In the genomic region with DNA sequence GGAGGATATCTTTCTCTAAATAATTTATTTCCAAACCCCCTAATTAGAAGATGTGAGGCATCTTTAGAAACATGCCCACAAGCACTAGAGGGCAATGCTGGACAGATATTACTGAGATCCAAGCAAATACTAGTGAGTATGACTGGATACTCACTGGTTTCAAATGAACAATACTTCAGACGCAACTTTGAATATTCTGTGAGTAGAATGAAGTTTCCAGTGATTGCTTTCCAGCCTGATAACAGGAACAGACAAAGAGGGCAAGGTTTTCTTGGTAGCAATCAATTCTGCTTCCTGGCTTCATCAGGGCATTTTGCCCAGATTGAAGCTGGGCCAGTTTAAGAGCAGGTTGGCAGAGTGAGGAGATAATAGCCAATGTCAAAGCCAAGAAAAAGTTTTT, we compare ENCODE assay signal across 9 cellular contexts.
DNase-seq lines count a peak whose midpoint lies in the region; ATAC-seq, FAIRE-seq and TF ChIP-seq lines count a peak whose summit lies in the region.
"Had no signal": no experiment of that assay in that cellular context is flagged by ENCODE, and none has a peak within 500 bp of the region (broad histone marks: within the 10 kb centered on the region; RNA-seq: fewer than 3 reads in every experiment).

No MANE protein-coding gene starts in this region.

- no peaks in the 10 kb centered on the region for H3K23me2 ChIP-seq in H1 (ENCODE audit: low read depth, low read length)

- H3K27ac ChIP-seq in H1 (ENCODE audit: low read depth, low read length): no peak overlapping the region
- no peak overlapping the region for H3K27ac ChIP-seq in osteoblast (ENCODE audit: low read depth, low read length)

- H2AFZ ChIP-seq in H1 (ENCODE audit: low read length) (no peak overlapping the region), osteoblast (ENCODE audit: low read length) (no peak overlapping the region)

- FAIRE-seq in H1 (lab: Jason Lieb, UNC): no peak

- H2BK15ac ChIP-seq in H1 (ENCODE audit: low read length): no peak overlapping the region

- CTCF ChIA-PET in H1 (lab: Charles Lee; ENCODE audit: partially characterized antibody): interaction anchor here (1.7 kb wide), 1 partner anchor 196 kb away, joined by 3 read pairs; no protein-coding TSS in a partner anchor

- H4K5ac ChIP-seq in H1 (ENCODE audit: insufficient read length, low read depth, low read length): no peak overlapping the region

- no peak overlapping the region for H3K9ac ChIP-seq in H1 (replicated peaks in 1 of 4; ENCODE audit: extremely low read depth in 1 of 4, low read depth in 3 of 4, low read length in 3 of 4)

- H3K79me1 ChIP-seq in H1 (ENCODE audit: low read depth, low read length): no peaks in the 10 kb centered on the region

- H3K4me1 ChIP-seq in H1 (replicated peaks in 1 of 4; ENCODE audit: control insufficient read depth in 3 of 4, insufficient read depth in 4 of 4, low read length in 3 of 4) (peaks cover 0 to 6% (median 0%) of the 10 kb centered on the region in 4 experiments; a peak in 2 of 7 replicates), osteoblast (ENCODE audit: insufficient read depth, low read length) (no peaks in the 10 kb centered on the region)

- no peak for TF ChIP-seq POLR2A in H1 (IDR thresholded peaks at IDR 0.05; ENCODE audit: control extremely low read depth in 1 of 2, low read depth in 2 of 2, low read length in 2 of 2)

- H4K8ac ChIP-seq in H1 (ENCODE audit: extremely low read depth, insufficient read depth, low read length): no peak overlapping the region

- peak; percentile 42 for DNase-seq in DMS53 (lab: John Stamatoyannopoulos, UW)
- peak; percentile 12 for DNase-seq in NCI-H1092 (lab: John Stamatoyannopoulos, UW)
- no peak for DNase-seq in H1 (ENCODE audit: low read depth in 1 of 2, low spot score in 2 of 2)
- DNase-seq in osteoblast (ENCODE audit: insufficient read length, low spot score, missing footprints): no peak
- DNase-seq in OCI-M2 (lab: John Stamatoyannopoulos, UW; ENCODE audit: unreplicated experiment): no peak
- DNase-seq in GM19238 (ENCODE audit: insufficient read length, low spot score): no peak
- DNase-seq: KBM-7, occipital lobe had no signal

- H2AK5ac ChIP-seq in H1 (ENCODE audit: low read depth, low read length): no peak overlapping the region

- 76% methylated on average over 1 of the region's 1 CpG; no CpG with 5 or more reads in 1 of the 2 experiments for WGBS in H1 (ENCODE audit: extremely low coverage in 1 of 2, insufficient coverage in 1 of 2, insufficient read length in 1 of 2, insufficient replicate concordance in 2 of 2, low coverage in 1 of 2, low lambda C conversion rate in 2 of 2, missing lambda C conversion rate in 1 of 2), 2 experiments

- no peak for ATAC-seq in HG02610 (IDR thresholded peaks at IDR 0.05; ENCODE audit: unreplicated experiment)

- no peak overlapping the region for H2BK12ac ChIP-seq in H1 (ENCODE audit: low read depth, low read length)

- H3K18ac ChIP-seq in H1 (ENCODE audit: extremely low read depth, low read length): no peak overlapping the region

- peak in 1 of 3 experiments; percentile 21; a peak in 1 of 4 replicates for TF ChIP-seq CTCF in H1 (IDR thresholded peaks at IDR 0.05; ENCODE audit: control extremely low read depth in 1 of 3, insufficient read depth in 1 of 3, low read depth in 1 of 3, low read length in 3 of 3)
- TF ChIP-seq CTCF in osteoblast (IDR thresholded peaks at IDR 0.05; ENCODE audit: extremely low read depth, low read depth, low read length): peak; percentile 19

- no peaks in the 10 kb centered on the region for H3K36me3 ChIP-seq in H1 (ENCODE audit: control insufficient read depth in 2 of 4, insufficient read depth in 4 of 4, low read length in 3 of 4)
- no peaks in the 10 kb centered on the region for H3K36me3 ChIP-seq in osteoblast (ENCODE audit: insufficient read depth, low read length)

- H3K14ac ChIP-seq in H1 (ENCODE audit: insufficient read length): no peak overlapping the region

- H3K27me3 ChIP-seq in H1 (replicated peaks in 1 of 4; ENCODE audit: control insufficient read depth in 3 of 4, extremely low read depth in 1 of 4, insufficient read depth in 3 of 4, low read length in 3 of 4) (no peaks in the 10 kb centered on the region), osteoblast (ENCODE audit: insufficient read depth, low read length) (no peaks in the 10 kb centered on the region)

- H3K4me2 ChIP-seq in H1 (ENCODE audit: insufficient read depth in 1 of 2, low read depth in 2 of 2, low read length in 2 of 2) (no peak overlapping the region), osteoblast (ENCODE audit: insufficient read depth, low read length) (no peak overlapping the region)

- no peak overlapping the region for H3K56ac ChIP-seq in H1 (replicated peaks; ENCODE audit: insufficient read length, low read depth, low read length)

- POLR2A ChIA-PET in H1 (lab: Charles Lee; ENCODE audit: partially characterized antibody): interaction anchor here (1.1 kb wide), 1 partner anchor 27 kb away, joined by 3 read pairs; no protein-coding TSS in a partner anchor

- no peak for TF ChIP-seq EP300 in H1 (IDR thresholded peaks at IDR 0.05; ENCODE audit: borderline replicate concordance in 1 of 2, low read depth in 2 of 2, low read length in 2 of 2)

- H2BK20ac ChIP-seq in H1 (ENCODE audit: low read length): no peak overlapping the region

- no peak overlapping the region for H3K4ac ChIP-seq in H1 (replicated peaks; ENCODE audit: insufficient read length, low read depth, low read length)

- H4K20me1 ChIP-seq in H1 (replicated peaks in 1 of 2; ENCODE audit: control insufficient read depth in 1 of 2, insufficient read depth in 2 of 2, low read length in 2 of 2) (no peaks in the 10 kb centered on the region), osteoblast (ENCODE audit: insufficient read depth, low read length) (no peaks in the 10 kb centered on the region)

- H3K4me3 ChIP-seq in H1 (ENCODE audit: extremely low read depth in 1 of 4, insufficient read depth in 2 of 4, low read depth in 3 of 4, low read length in 4 of 4): no peak overlapping the region
- no peak overlapping the region for H3K4me3 ChIP-seq in osteoblast (ENCODE audit: insufficient read depth, low read length)

- no peak overlapping the region for H4K91ac ChIP-seq in H1 (replicated peaks; ENCODE audit: insufficient read length, low read length)

- H3K9me3 ChIP-seq in H1 (ENCODE audit: insufficient read depth in 2 of 2, low read depth in 1 of 2, low read length in 1 of 2) (no peaks in the 10 kb centered on the region), osteoblast (ENCODE audit: low read depth, low read length) (no peaks in the 10 kb centered on the region)

- no peak overlapping the region for H2BK120ac ChIP-seq in H1 (replicated peaks; ENCODE audit: low read depth, low read length)

- H3K79me2 ChIP-seq in H1 (ENCODE audit: control insufficient read depth in 1 of 2, insufficient read depth in 2 of 2, low read length in 2 of 2) (no peaks in the 10 kb centered on the region), osteoblast (ENCODE audit: insufficient read depth, low read length) (no peaks in the 10 kb centered on the region)

- H3K23ac ChIP-seq in H1 (ENCODE audit: insufficient read length): no peak overlapping the region

- no peak overlapping the region for H2BK5ac ChIP-seq in H1 (ENCODE audit: low read depth, low read length)

- TF ChIP-seq RAD21 in H1 (IDR thresholded peaks at IDR 0.05 in 1 of 2, conservative IDR thresholded peaks at IDR 0.05 in 1 of 2; ENCODE audit: low read depth in 2 of 2, low read length in 2 of 2): peak; percentile 43 to 49

TF ChIP-seq in H1, 55 proteins besides CTCF, POLR2A, EP300 and RAD21:
- TF ChIP-seq HDAC2 (IDR thresholded peaks at IDR 0.05; ENCODE audit: borderline replicate concordance in 1 of 2, low read depth in 2 of 2, low read length in 2 of 2) (no peak), ASH2L (IDR thresholded peaks at IDR 0.05; ENCODE audit: low read length) (no peak), GABPA (IDR thresholded peaks at IDR 0.05; ENCODE audit: borderline replicate concordance, insufficient read depth, low read length) (no peak), CBX5 (IDR thresholded peaks at IDR 0.05; ENCODE audit: low read depth, low read length) (no peak), PHF8 (conservative IDR thresholded peaks at IDR 0.05; ENCODE audit: low read depth, low read length) (no peak), GTF2F1 (IDR thresholded peaks at IDR 0.05; ENCODE audit: borderline replicate concordance, low read depth, low read length) (no peak), SIRT6 (IDR thresholded peaks at IDR 0.05; ENCODE audit: low read length) (no peak), CBX8 (IDR thresholded peaks at IDR 0.05; ENCODE audit: borderline replicate concordance, low read depth, low read length) (no peak), CEBPB (IDR thresholded peaks at IDR 0.05; ENCODE audit: low read depth, low read length) (no peak), KDM4A (IDR thresholded peaks at IDR 0.05; ENCODE audit: low read depth, low read length, severe bottlenecking) (no peak), TEAD4 (IDR thresholded peaks at IDR 0.05; ENCODE audit: low read depth, low read length) (no peak), RBBP5 (IDR thresholded peaks at IDR 0.05; ENCODE audit: borderline replicate concordance, low read depth, low read length) (no peak), TCF12 (IDR thresholded peaks at IDR 0.05; ENCODE audit: low read depth, low read length) (no peak)
- TF ChIP-seq, protein P1, sequence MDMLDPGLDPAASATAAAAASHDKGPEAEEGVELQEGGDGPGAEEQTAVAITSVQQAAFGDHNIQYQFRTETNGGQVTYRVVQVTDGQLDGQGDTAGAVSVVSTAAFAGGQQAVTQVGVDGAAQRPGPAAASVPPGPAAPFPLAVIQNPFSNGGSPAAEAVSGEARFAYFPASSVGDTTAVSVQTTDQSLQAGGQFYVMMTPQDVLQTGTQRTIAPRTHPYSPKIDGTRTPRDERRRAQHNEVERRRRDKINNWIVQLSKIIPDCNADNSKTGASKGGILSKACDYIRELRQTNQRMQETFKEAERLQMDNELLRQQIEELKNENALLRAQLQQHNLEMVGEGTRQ (IDR thresholded peaks at IDR 0.05; ENCODE audit: low read length): no peak

Comparison
In these comparisons a context has a peak if more than half of its experiments do, and no peak if none do; other contexts are left out.
1. DNase-seq: peak in DMS53 (single experiment) and NCI-H1092 (single experiment); none in H1 (0 of 2), osteoblast (single experiment), OCI-M2 (single experiment) and GM19238 (single experiment).